ENCODE assay signal across 1 cellular context in the genomic region with DNA sequence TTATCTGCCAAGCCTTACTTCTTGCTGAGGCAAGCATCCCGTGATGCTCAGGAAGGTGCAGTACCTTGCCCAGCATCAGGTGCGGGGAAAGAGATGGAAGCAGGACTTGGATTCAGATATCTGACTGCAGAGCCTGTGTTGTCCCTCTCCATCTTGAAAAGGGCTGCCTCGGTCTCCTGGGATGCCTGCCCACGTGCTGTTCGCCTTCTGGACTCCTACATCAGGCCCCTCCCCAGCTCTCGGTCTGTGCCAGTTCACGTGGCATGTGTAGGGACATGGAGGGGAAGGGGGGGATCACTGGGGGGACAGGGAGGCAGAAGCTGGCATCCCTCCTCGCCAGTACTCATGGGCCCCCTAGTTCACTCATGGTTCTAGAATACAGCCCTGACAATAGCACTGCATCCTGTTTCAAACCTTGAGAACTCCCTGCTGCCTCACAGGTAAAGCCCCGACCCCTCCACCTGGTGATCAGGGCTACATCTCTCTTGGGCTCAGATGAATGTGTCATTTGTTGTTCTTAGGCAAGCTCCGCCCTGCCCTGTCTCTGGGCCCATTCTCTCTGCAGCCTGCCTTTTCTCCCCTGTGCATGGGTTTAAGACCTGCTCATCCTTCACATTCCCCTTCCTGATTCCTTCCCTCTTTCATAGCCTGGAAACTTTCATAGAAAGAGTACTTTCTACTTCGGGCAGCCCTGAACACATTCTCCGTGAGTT.
TF ChIP-seq lines count a peak whose summit lies in the region.

No MANE protein-coding gene starts in this region.

TF ChIP-seq in WTC11, 78 proteins besides CTCF, POLR2A, EP300 and RAD21:
- TF ChIP-seq AFF4 (CRISPR knock-in tag; IDR thresholded peaks at IDR 0.05; ENCODE audit: borderline replicate concordance), result no peak
- TF ChIP-seq EMX1 (CRISPR knock-in tag; IDR thresholded peaks at IDR 0.05), result no peak
- TF ChIP-seq, protein P1, sequence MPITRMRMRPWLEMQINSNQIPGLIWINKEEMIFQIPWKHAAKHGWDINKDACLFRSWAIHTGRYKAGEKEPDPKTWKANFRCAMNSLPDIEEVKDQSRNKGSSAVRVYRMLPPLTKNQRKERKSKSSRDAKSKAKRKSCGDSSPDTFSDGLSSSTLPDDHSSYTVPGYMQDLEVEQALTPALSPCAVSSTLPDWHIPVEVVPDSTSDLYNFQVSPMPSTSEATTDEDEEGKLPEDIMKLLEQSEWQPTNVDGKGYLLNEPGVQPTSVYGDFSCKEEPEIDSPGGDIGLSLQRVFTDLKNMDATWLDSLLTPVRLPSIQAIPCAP (CRISPR knock-in tag; IDR thresholded peaks at IDR 0.05), result no peak
- no peak for TF ChIP-seq ZNF263 (CRISPR knock-in tag; IDR thresholded peaks at IDR 0.05; ENCODE audit: low read depth)
- no peak for TF ChIP-seq RELA (CRISPR knock-in tag; IDR thresholded peaks at IDR 0.05; ENCODE audit: borderline replicate concordance)
- no peak for TF ChIP-seq ATF3 (CRISPR knock-in tag; conservative IDR thresholded peaks at IDR 0.05)
- TF ChIP-seq NR3C1 (CRISPR knock-in tag; conservative IDR thresholded peaks at IDR 0.05; ENCODE audit: low read depth), result no peak
- TF ChIP-seq SMAD3 (CRISPR knock-in tag; IDR thresholded peaks at IDR 0.05; ENCODE audit: borderline replicate concordance), result no peak
- TF ChIP-seq, protein P2, sequence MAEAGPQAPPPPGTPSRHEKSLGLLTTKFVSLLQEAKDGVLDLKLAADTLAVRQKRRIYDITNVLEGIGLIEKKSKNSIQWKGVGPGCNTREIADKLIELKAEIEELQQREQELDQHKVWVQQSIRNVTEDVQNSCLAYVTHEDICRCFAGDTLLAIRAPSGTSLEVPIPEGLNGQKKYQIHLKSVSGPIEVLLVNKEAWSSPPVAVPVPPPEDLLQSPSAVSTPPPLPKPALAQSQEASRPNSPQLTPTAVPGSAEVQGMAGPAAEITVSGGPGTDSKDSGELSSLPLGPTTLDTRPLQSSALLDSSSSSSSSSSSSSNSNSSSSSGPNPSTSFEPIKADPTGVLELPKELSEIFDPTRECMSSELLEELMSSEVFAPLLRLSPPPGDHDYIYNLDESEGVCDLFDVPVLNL (CRISPR knock-in tag; IDR thresholded peaks at IDR 0.05; ENCODE audit: borderline replicate concordance, low read depth), result no peak
- TF ChIP-seq, protein P3, sequence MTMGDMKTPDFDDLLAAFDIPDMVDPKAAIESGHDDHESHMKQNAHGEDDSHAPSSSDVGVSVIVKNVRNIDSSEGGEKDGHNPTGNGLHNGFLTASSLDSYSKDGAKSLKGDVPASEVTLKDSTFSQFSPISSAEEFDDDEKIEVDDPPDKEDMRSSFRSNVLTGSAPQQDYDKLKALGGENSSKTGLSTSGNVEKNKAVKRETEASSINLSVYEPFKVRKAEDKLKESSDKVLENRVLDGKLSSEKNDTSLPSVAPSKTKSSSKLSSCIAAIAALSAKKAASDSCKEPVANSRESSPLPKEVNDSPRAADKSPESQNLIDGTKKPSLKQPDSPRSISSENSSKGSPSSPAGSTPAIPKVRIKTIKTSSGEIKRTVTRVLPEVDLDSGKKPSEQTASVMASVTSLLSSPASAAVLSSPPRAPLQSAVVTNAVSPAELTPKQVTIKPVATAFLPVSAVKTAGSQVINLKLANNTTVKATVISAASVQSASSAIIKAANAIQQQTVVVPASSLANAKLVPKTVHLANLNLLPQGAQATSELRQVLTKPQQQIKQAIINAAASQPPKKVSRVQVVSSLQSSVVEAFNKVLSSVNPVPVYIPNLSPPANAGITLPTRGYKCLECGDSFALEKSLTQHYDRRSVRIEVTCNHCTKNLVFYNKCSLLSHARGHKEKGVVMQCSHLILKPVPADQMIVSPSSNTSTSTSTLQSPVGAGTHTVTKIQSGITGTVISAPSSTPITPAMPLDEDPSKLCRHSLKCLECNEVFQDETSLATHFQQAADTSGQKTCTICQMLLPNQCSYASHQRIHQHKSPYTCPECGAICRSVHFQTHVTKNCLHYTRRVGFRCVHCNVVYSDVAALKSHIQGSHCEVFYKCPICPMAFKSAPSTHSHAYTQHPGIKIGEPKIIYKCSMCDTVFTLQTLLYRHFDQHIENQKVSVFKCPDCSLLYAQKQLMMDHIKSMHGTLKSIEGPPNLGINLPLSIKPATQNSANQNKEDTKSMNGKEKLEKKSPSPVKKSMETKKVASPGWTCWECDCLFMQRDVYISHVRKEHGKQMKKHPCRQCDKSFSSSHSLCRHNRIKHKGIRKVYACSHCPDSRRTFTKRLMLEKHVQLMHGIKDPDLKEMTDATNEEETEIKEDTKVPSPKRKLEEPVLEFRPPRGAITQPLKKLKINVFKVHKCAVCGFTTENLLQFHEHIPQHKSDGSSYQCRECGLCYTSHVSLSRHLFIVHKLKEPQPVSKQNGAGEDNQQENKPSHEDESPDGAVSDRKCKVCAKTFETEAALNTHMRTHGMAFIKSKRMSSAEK (CRISPR knock-in tag; IDR thresholded peaks at IDR 0.05; ENCODE audit: borderline replicate concordance), result no peak
- TF ChIP-seq ATF1 (CRISPR knock-in tag; IDR thresholded peaks at IDR 0.05), result no peak
- TF ChIP-seq AR (CRISPR knock-in tag; IDR thresholded peaks at IDR 0.05), result no peak
- no peak for TF ChIP-seq FOXJ3 (CRISPR knock-in tag; IDR thresholded peaks at IDR 0.05; ENCODE audit: borderline replicate concordance)
- TF ChIP-seq RORB (CRISPR knock-in tag; IDR thresholded peaks at IDR 0.05), result no peak
- TF ChIP-seq, protein P4, sequence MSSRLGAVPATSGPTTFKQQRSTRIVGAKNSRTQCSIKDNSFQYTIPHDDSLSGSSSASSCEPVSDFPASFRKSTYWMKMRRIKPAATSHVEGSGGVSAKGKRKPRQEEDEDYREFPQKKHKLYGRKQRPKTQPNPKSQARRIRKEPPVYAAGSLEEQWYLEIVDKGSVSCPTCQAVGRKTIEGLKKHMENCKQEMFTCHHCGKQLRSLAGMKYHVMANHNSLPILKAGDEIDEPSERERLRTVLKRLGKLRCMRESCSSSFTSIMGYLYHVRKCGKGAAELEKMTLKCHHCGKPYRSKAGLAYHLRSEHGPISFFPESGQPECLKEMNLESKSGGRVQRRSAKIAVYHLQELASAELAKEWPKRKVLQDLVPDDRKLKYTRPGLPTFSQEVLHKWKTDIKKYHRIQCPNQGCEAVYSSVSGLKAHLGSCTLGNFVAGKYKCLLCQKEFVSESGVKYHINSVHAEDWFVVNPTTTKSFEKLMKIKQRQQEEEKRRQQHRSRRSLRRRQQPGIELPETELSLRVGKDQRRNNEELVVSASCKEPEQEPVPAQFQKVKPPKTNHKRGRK (CRISPR knock-in tag; IDR thresholded peaks at IDR 0.05; ENCODE audit: borderline replicate concordance), result no peak
- no peak for TF ChIP-seq USF1 (CRISPR knock-in tag; IDR thresholded peaks at IDR 0.05)
- TF ChIP-seq GTF2I (CRISPR knock-in tag; conservative IDR thresholded peaks at IDR 0.05), result no peak
- no peak for TF ChIP-seq GABPB1 (CRISPR knock-in tag; IDR thresholded peaks at IDR 0.05)
- no peak for TF ChIP-seq ZNF416 (CRISPR knock-in tag; IDR thresholded peaks at IDR 0.05)
